Comparison of ENCODE assay signal across 1 cellular context in the genomic region with DNA sequence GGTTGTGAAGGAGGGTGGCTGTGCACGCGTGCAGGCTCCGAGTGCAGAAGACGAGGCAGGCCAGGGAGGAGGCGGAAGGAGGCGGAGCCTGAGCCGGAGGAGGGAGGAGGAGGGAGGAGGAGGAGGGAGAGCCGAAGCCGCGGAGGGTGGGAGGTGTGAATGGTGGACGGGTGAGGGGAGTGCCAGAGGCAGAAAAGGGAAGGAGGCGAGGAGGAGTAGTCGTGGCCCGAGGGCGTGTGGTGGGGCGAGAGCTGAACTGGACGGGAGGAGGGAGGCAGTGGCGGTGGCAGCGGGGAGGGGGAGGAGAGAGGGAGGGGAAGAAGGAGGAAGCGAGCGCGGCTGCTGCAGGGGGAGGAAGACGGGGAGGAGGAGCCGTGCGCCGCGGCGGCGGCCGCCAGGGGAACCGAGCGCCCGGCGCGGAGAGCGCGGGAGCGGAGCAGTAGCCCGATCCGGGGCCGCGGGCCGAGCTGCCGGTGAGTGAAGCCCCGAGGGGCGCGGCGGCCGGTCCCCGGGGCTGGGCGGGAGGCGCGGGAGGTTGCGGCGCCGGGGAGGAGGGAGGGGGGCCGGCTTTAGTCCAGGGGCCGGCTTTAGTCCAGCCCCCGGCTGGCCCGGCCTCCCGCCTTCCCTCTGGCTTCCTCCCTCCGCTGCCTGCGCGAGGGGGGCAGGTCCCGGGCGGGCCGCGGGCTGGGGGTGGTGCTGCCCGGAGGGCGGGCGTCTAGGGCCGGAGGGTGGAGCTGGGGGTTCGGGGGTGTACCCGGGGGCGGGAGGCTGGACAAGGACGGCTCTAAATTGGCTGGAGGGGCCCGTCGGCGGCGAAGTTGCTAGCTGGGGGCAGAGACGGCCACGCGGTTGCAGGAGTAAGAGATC.
TF ChIP-seq lines count a peak whose summit lies in the region.

TSS of gene TMEM164 (plus strand) at position 815 of the 867 bp plus-strand sequence. CDS start 661 bp downstream, outside the sequence.

TF ChIP-seq in H1, 55 proteins besides CTCF, POLR2A, EP300 and RAD21:
- TF ChIP-seq POLR2AphosphoS5 (IDR thresholded peaks at IDR 0.05; ENCODE audit: low read depth, low read length), result peak; percentile 4; the same call in 1 of the 2 replicates
- TF ChIP-seq RBBP5 (IDR thresholded peaks at IDR 0.05; ENCODE audit: borderline replicate concordance, low read depth, low read length), result peak; percentile 83; the same call in 1 of the 2 replicates
- TF ChIP-seq SUZ12 (IDR thresholded peaks at IDR 0.05; ENCODE audit: low read length), result no peak
- TF ChIP-seq PHF8 (conservative IDR thresholded peaks at IDR 0.05; ENCODE audit: low read depth, low read length), result peak; percentile 32
- TF ChIP-seq KDM4A (IDR thresholded peaks at IDR 0.05; ENCODE audit: low read depth, low read length, severe bottlenecking), result peak; percentile 45
- TF ChIP-seq, protein P1, sequence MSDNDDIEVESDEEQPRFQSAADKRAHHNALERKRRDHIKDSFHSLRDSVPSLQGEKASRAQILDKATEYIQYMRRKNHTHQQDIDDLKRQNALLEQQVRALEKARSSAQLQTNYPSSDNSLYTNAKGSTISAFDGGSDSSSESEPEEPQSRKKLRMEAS (IDR thresholded peaks at IDR 0.05), result peak; percentile 68; the same call in 1 of the 2 replicates
- no peak for TF ChIP-seq CBX8 (IDR thresholded peaks at IDR 0.05; ENCODE audit: borderline replicate concordance, low read depth, low read length)
- no peak for TF ChIP-seq SP4 (IDR thresholded peaks at IDR 0.05; ENCODE audit: low read length)
- TF ChIP-seq, protein P2, sequence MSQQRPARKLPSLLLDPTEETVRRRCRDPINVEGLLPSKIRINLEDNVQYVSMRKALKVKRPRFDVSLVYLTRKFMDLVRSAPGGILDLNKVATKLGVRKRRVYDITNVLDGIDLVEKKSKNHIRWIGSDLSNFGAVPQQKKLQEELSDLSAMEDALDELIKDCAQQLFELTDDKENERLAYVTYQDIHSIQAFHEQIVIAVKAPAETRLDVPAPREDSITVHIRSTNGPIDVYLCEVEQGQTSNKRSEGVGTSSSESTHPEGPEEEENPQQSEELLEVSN (IDR thresholded peaks at IDR 0.05), result peak; percentile 40; the same call in 1 of the 2 replicates
- TF ChIP-seq ASH2L (IDR thresholded peaks at IDR 0.05; ENCODE audit: low read length), result peak; percentile 73
